In the genomic region with DNA sequence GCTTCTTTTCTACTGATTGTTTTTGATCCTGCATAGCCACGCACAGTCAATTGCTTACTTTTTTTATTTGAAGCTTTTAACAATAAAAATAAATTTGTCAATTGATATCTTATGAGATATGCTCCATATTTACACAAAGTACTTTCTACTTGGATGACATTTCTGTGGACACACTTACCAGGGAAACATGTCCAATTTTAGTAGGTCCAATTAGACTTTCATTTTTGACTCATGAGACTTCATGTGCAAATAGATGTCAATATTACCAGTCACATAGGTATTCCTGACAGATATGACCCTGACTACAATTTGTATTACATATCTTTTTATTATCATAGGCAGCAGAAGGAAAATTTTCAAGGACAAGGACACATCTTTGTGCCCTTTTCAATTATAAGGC, we compare ENCODE assay signal across 1 cellular context.
TF ChIP-seq lines count a peak whose summit lies in the region.

No MANE protein-coding gene starts in this region.

TF ChIP-seq in GM23338, 12 proteins besides CTCF, POLR2A, EP300 and RAD21 (continued from another document):
- TF ChIP-seq, protein P1, sequence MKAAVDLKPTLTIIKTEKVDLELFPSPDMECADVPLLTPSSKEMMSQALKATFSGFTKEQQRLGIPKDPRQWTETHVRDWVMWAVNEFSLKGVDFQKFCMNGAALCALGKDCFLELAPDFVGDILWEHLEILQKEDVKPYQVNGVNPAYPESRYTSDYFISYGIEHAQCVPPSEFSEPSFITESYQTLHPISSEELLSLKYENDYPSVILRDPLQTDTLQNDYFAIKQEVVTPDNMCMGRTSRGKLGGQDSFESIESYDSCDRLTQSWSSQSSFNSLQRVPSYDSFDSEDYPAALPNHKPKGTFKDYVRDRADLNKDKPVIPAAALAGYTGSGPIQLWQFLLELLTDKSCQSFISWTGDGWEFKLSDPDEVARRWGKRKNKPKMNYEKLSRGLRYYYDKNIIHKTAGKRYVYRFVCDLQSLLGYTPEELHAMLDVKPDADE (IDR thresholded peaks at IDR 0.05) = no peak
- no peak for TF ChIP-seq ZNF331 (CRISPR knock-in tag; IDR thresholded peaks at IDR 0.05; ENCODE audit: low read depth)
- TF ChIP-seq NANOG (IDR thresholded peaks at IDR 0.05; ENCODE audit: borderline replicate concordance) = no peak
